Comparison of ENCODE assay signal across 20 cellular contexts in genomic region chr21:32949701-32950100, GRCh38.
A peak's percentile ranks its signal among the peaks of the same experiment; 100 is the strongest.
DNase-seq lines count a peak whose midpoint lies in the region; ATAC-seq and TF ChIP-seq lines count a peak whose summit lies in the region.
"Had no signal": no experiment of that assay in that cellular context is flagged by ENCODE, and none has a peak within 500 bp of the region (broad histone marks: within the 10 kb centered on the region; RNA-seq: fewer than 3 reads in every experiment).

No MANE protein-coding gene starts in this region.

- H3K4me3 ChIP-seq in WERI-Rb-1 (ENCODE audit: low read depth, low read length) (no peak overlapping the region), ascending aorta (no peak overlapping the region)

- no peaks in the 10 kb centered on the region for H3K4me1 ChIP-seq in ascending aorta

- ATAC-seq in GM18858 (IDR thresholded peaks at IDR 0.05; ENCODE audit: unreplicated experiment), result no peak
- ATAC-seq: CD8-positive, alpha-beta T cell; PC-3 had no signal

- H3K27ac ChIP-seq in WERI-Rb-1 (no peak overlapping the region; the same call in none of the 2 replicates), substantia nigra (ENCODE audit: low read depth, low read length, poor library complexity, severe bottlenecking) (peak overlapping the region; percentile 80), ascending aorta (no peak overlapping the region)

- H3K9me3 ChIP-seq in WERI-Rb-1 (ENCODE audit: severe bottlenecking), result no peaks in the 10 kb centered on the region
- no peaks in the 10 kb centered on the region for H3K9me3 ChIP-seq in ascending aorta

- H3K27me3 ChIP-seq in WERI-Rb-1 (ENCODE audit: insufficient read depth, low read depth, severe bottlenecking), result no peaks in the 10 kb centered on the region
- H3K27me3 ChIP-seq in ascending aorta, result no peaks in the 10 kb centered on the region

- intact Hi-C loops in ascending aorta (cut with DNase I), result no loop called here

- DNase-seq in CMK (ENCODE audit: low read depth), result peak; percentile 26
- DNase-seq in WERI-Rb-1, result peak; percentile 88
- DNase-seq in islet precursor cell, result peak; percentile 52
- DNase-seq in substantia nigra (lab: John Stamatoyannopoulos, UW), result peak in 26 of 49 donors; percentile 3 to 78 (median 48)
- DNase-seq in ascending aorta (ENCODE audit: low spot score in 2 of 2), result no peak
- no peak for DNase-seq in activated effector memory CD4-positive, alpha-beta T cell treated with Interleukin-2 at 50 U/mL for 16 hours
- DNase-seq: Calu3; CD8-positive, alpha-beta T cell; DMS53; EL; GF-D8; GOT3; IMR-90; NCI-H1105; NCI-H2029 treated with DMSO at 0.1 percent for 48 hours; NCI-H2171; NCI-H524 treated with DMSO at 0.1 percent for 48 hours; PC-3; Right ventricle myocardium superior had no signal

- H3K36me3 ChIP-seq in WERI-Rb-1 (no peaks in the 10 kb centered on the region), ascending aorta (no peaks in the 10 kb centered on the region)

- TF ChIP-seq CTCF in WERI-Rb-1 (IDR thresholded peaks at IDR 0.05; ENCODE audit: low read depth, low read length) (no peak), ascending aorta (IDR thresholded peaks at IDR 0.05) (no peak)

Comparison
In these comparisons a context has a peak if more than half of its experiments do, and no peak if none do; other contexts are left out.
1. DNase-seq: peak in CMK (single experiment), WERI-Rb-1 (single experiment), islet precursor cell (single experiment) and substantia nigra (26 of 49); none in ascending aorta (0 of 2) and activated effector memory CD4-positive, alpha-beta T cell treated with Interleukin-2 at 50 U/mL for 16 hours (single experiment).